In genomic region chr3:32154180-32154579, GRCh38 we compare ENCODE assay signal across 12 cellular contexts. TPM values are rescaled to one million over a fixed set of nuclear protein-coding genes. Genes with fewer than 3 reads are reported as not detected.
A peak's percentile ranks its signal among the peaks of the same experiment; 100 is the strongest.
DNase-seq lines count a peak whose midpoint lies in the region; ATAC-seq, FAIRE-seq and TF ChIP-seq lines count a peak whose summit lies in the region.
"Had no signal": no experiment of that assay in that cellular context is flagged by ENCODE, and none has a peak within 500 bp of the region (broad histone marks: within the 10 kb centered on the region; RNA-seq: fewer than 3 reads in every experiment).

No MANE protein-coding gene starts in this region.

- TF ChIP-seq CTCF in H1 (IDR thresholded peaks at IDR 0.05; ENCODE audit: control extremely low read depth in 1 of 3, insufficient read depth in 1 of 3, low read depth in 1 of 3, low read length in 3 of 3), result peak; percentile 50 to 71 (median 56)

- no peak overlapping the region for H3K18ac ChIP-seq in H1 (ENCODE audit: extremely low read depth, low read length)
- peak overlapping the region; percentile 11 for H3K18ac ChIP-seq in neuronal stem cell (ENCODE audit: low read length)

- no peaks in the 10 kb centered on the region for H3K79me1 ChIP-seq in H1 (ENCODE audit: low read depth, low read length)
- no peaks in the 10 kb centered on the region for H3K79me1 ChIP-seq in neuronal stem cell (ENCODE audit: low read depth, low read length)

- no peaks in the 10 kb centered on the region for H3K27me3 ChIP-seq in H1 (replicated peaks in 1 of 4; ENCODE audit: control insufficient read depth in 3 of 4, extremely low read depth in 1 of 4, insufficient read depth in 3 of 4, low read length in 3 of 4)
- H3K27me3 ChIP-seq in neuronal stem cell (ENCODE audit: control insufficient read depth in 3 of 3, insufficient read depth in 3 of 3, low read depth in 1 of 3, low read length in 3 of 3), result no peaks in the 10 kb centered on the region
- H3K27me3 ChIP-seq: thyroid gland had no signal

- H3K79me2 ChIP-seq in H1 (ENCODE audit: control insufficient read depth in 1 of 2, insufficient read depth in 2 of 2, low read length in 2 of 2), result no peaks in the 10 kb centered on the region

- peak; percentile 76 to 79 for TF ChIP-seq RAD21 in H1 (IDR thresholded peaks at IDR 0.05 in 1 of 2, conservative IDR thresholded peaks at IDR 0.05 in 1 of 2; ENCODE audit: low read depth in 2 of 2, low read length in 2 of 2)

- H2AFZ ChIP-seq in H1 (ENCODE audit: low read length), result no peak overlapping the region
- H2AFZ ChIP-seq in neuronal stem cell (ENCODE audit: low read length), result no peak overlapping the region

- H3K23ac ChIP-seq in H1 (ENCODE audit: insufficient read length) (no peak overlapping the region), neuronal stem cell (ENCODE audit: low read depth, low read length, poor library complexity) (no peak overlapping the region)

- H4K20me1 ChIP-seq in H1 (replicated peaks in 1 of 2; ENCODE audit: control insufficient read depth in 1 of 2, insufficient read depth in 2 of 2, low read length in 2 of 2), result no peaks in the 10 kb centered on the region

- 96% methylated on average over 3 of the region's 3 CpGs; no CpG with 5 or more reads in 1 of the 2 experiments for WGBS in H1 (ENCODE audit: extremely low coverage in 1 of 2, insufficient coverage in 1 of 2, insufficient read length in 1 of 2, insufficient replicate concordance in 2 of 2, low coverage in 1 of 2, low lambda C conversion rate in 2 of 2, missing lambda C conversion rate in 1 of 2), 2 experiments
- no CpG with 5 or more reads among the region's 3 CpGs for WGBS in neuronal stem cell (ENCODE audit: extremely low coverage in 2 of 2, insufficient read length in 2 of 2, insufficient replicate concordance in 1 of 2), 2 donors

- CTCF ChIA-PET in H1 (lab: Charles Lee; ENCODE audit: partially characterized antibody), result interaction anchor here (0.7 to 3.8 kb wide), 43 partner anchors 10 to 912 kb away, joined by 3 to 33 read pairs (median 4); no protein-coding TSS in a partner anchor

- H2BK5ac ChIP-seq in H1 (ENCODE audit: low read depth, low read length) (no peak overlapping the region), neuronal stem cell (ENCODE audit: low read length) (no peak overlapping the region)

- ATAC-seq in GM18873 (IDR thresholded peaks at IDR 0.05; ENCODE audit: low FRiP score, unreplicated experiment) (no peak), GM21381 (IDR thresholded peaks at IDR 0.05; ENCODE audit: unreplicated experiment) (no peak)

- H3K27ac ChIP-seq in H1 (ENCODE audit: low read depth, low read length) (no peak overlapping the region), neuronal stem cell (replicated peaks; ENCODE audit: low read length) (no peak overlapping the region)
- H3K27ac ChIP-seq: thyroid gland had no signal

- DNase-seq in DMS 273 (lab: John Stamatoyannopoulos, UW; ENCODE audit: unreplicated experiment), result peak; percentile 11
- no peak for DNase-seq in DMS 273 treated with DMSO at 0.1 percent for 48 hours (lab: John Stamatoyannopoulos, UW)
- peak; percentile 16 to 62 for DNase-seq in NCI-H2081 (lab: John Stamatoyannopoulos, UW)
- no peak for DNase-seq in H1 (ENCODE audit: low read depth in 1 of 2, low spot score in 2 of 2)
- no peak for DNase-seq in neuronal stem cell (ENCODE audit: low spot score)
- DNase-seq in HTR-8/SVneo (ENCODE audit: insufficient read length, low spot score), result no peak
- DNase-seq: NCI-H748 treated with DMSO at 0.1 percent for 48 hours; stimulated activated CD4-positive, alpha-beta T cell treated with anti-CD3 and anti-CD28 coated beads, Interleukin-4, amount 100 ng/mL, for 1 hour had no signal

- no peak for TF ChIP-seq EP300 in H1 (IDR thresholded peaks at IDR 0.05; ENCODE audit: borderline replicate concordance in 1 of 2, low read depth in 2 of 2, low read length in 2 of 2)

- H3K4me3 ChIP-seq in H1 (ENCODE audit: extremely low read depth in 1 of 4, insufficient read depth in 2 of 4, low read depth in 3 of 4, low read length in 4 of 4) (no peak overlapping the region), neuronal stem cell (ENCODE audit: low read length in 2 of 2) (no peak overlapping the region)
- H3K4me3 ChIP-seq: HAP-1, thyroid gland had no signal

- FAIRE-seq in H1 (lab: Jason Lieb, UNC), result peak; percentile 60
- no peak for FAIRE-seq in HTR-8/SVneo (lab: Jason Lieb, UNC)

- H4K8ac ChIP-seq in H1 (ENCODE audit: extremely low read depth, insufficient read depth, low read length), result no peak overlapping the region
- no peak overlapping the region for H4K8ac ChIP-seq in neuronal stem cell (ENCODE audit: low read depth, low read length)

- H4K91ac ChIP-seq in H1 (replicated peaks; ENCODE audit: insufficient read length, low read length) (peak overlapping the region; percentile 39), neuronal stem cell (ENCODE audit: low read depth, low read length, poor library complexity) (no peak overlapping the region)

- no peak overlapping the region for H2BK15ac ChIP-seq in H1 (ENCODE audit: low read length)
- H2BK15ac ChIP-seq in neuronal stem cell (ENCODE audit: low read length), result no peak overlapping the region

- no peak overlapping the region for H3K4me2 ChIP-seq in H1 (ENCODE audit: insufficient read depth in 1 of 2, low read depth in 2 of 2, low read length in 2 of 2)
- H3K4me2 ChIP-seq in neuronal stem cell (ENCODE audit: insufficient read depth, low read length, poor library complexity, severe bottlenecking), result no peak overlapping the region

- H3K4ac ChIP-seq in H1 (replicated peaks; ENCODE audit: insufficient read length, low read depth, low read length) (no peak overlapping the region), neuronal stem cell (ENCODE audit: low read length) (no peak overlapping the region)

- no peak overlapping the region for H4K5ac ChIP-seq in H1 (ENCODE audit: insufficient read length, low read depth, low read length)

- H3K9me3 ChIP-seq in H1 (ENCODE audit: insufficient read depth in 2 of 2, low read depth in 1 of 2, low read length in 1 of 2) (no peaks in the 10 kb centered on the region), neuronal stem cell (replicated peaks in 1 of 2; ENCODE audit: control insufficient read depth in 2 of 2, insufficient read depth in 1 of 2, low read depth in 1 of 2, low read length in 2 of 2) (no peaks in the 10 kb centered on the region)
- H3K9me3 ChIP-seq: HAP-1, thyroid gland had no signal

- H2BK20ac ChIP-seq in H1 (ENCODE audit: low read length), result no peak overlapping the region

- no peak overlapping the region for H3K9ac ChIP-seq in H1 (replicated peaks in 1 of 4; ENCODE audit: extremely low read depth in 1 of 4, low read depth in 3 of 4, low read length in 3 of 4)
- H3K9ac ChIP-seq in neuronal stem cell (ENCODE audit: low read depth, low read length, poor library complexity), result no peak overlapping the region

- H2BK12ac ChIP-seq in H1 (ENCODE audit: low read depth, low read length) (no peak overlapping the region), neuronal stem cell (ENCODE audit: low read length) (no peak overlapping the region)

- no peaks in the 10 kb centered on the region for H3K36me3 ChIP-seq in H1 (ENCODE audit: control insufficient read depth in 2 of 4, insufficient read depth in 4 of 4, low read length in 3 of 4)
- H3K36me3 ChIP-seq in neuronal stem cell (replicated peaks in 1 of 2; ENCODE audit: control insufficient read depth in 2 of 2, insufficient read depth in 2 of 2, low read length in 2 of 2), result no peaks in the 10 kb centered on the region
- H3K36me3 ChIP-seq: HAP-1 had no signal

- H3K56ac ChIP-seq in H1 (replicated peaks; ENCODE audit: insufficient read length, low read depth, low read length), result no peak overlapping the region

- H3K23me2 ChIP-seq in H1 (ENCODE audit: low read depth, low read length), result no peaks in the 10 kb centered on the region

- POLR2A ChIA-PET in H1 (lab: Charles Lee; ENCODE audit: partially characterized antibody), result interaction anchor here (0.6 kb wide), 1 partner anchor 317 kb away, joined by 4 read pairs; no protein-coding TSS in a partner anchor

- H3K14ac ChIP-seq in H1 (ENCODE audit: insufficient read length) (no peak overlapping the region), neuronal stem cell (ENCODE audit: low read length) (peak overlapping the region; percentile 4)

- H2BK120ac ChIP-seq in H1 (replicated peaks; ENCODE audit: low read depth, low read length) (no peak overlapping the region), neuronal stem cell (ENCODE audit: low read depth, low read length) (no peak overlapping the region)

- H3K4me1 ChIP-seq in H1 (replicated peaks in 1 of 4; ENCODE audit: control insufficient read depth in 3 of 4, insufficient read depth in 4 of 4, low read length in 3 of 4) (no peaks in the 10 kb centered on the region; a peak in 1 of 7 replicates), neuronal stem cell (ENCODE audit: control insufficient read depth in 2 of 2, insufficient read depth in 1 of 2, low read depth in 1 of 2, low read length in 2 of 2) (no peaks in the 10 kb centered on the region)
- H3K4me1 ChIP-seq: HAP-1 had no signal

- TF ChIP-seq POLR2A in H1 (IDR thresholded peaks at IDR 0.05; ENCODE audit: control extremely low read depth in 1 of 2, low read depth in 2 of 2, low read length in 2 of 2), result no peak

- no peak overlapping the region for H2AK5ac ChIP-seq in H1 (ENCODE audit: low read depth, low read length)
- H2AK5ac ChIP-seq in neuronal stem cell (ENCODE audit: low read depth, low read length), result no peak overlapping the region

TF ChIP-seq in H1, 55 proteins besides CTCF, POLR2A, EP300 and RAD21:
- TF ChIP-seq GABPA (IDR thresholded peaks at IDR 0.05; ENCODE audit: borderline replicate concordance, insufficient read depth, low read length) (no peak), CBX5 (IDR thresholded peaks at IDR 0.05; ENCODE audit: low read depth, low read length) (no peak), CEBPB (IDR thresholded peaks at IDR 0.05; ENCODE audit: low read depth, low read length) (no peak), EZH2 (IDR thresholded peaks at IDR 0.05; ENCODE audit: low read depth, low read length, severe bottlenecking) (no peak)

RNA-seq across cellular contexts. Expression of gene GPD1L, which starts 47.8 kb away (rescaled TPM):
- 7.9 and 8.4 TPM in 2 replicates for total RNA-seq in H1 (2021; fragmentation: NEBNext Ultra II Directional; extraction: Animal tissue kit (Norgen Biotek cat#: 25700))
- polyA plus RNA-seq in H1 (2011; rRNA removed), result 1.8 and 2.4 TPM in 2 replicates
- polyA plus RNA-seq in H1 (2011; cell fraction: cytosol; rRNA removed), result 3.1 TPM
- polyA plus RNA-seq in H1 (2011; cell fraction: nucleus; rRNA removed), result 2.6 TPM
- 2.7 to 4.9 TPM (median 4.1 TPM) in 4 replicates for polyA plus RNA-seq in H1 (2012, experiment 1 of 2)
- 0.60 TPM for polyA plus RNA-seq in H1 (2012, experiment 2 of 2)
- 3.0 TPM for polyA plus RNA-seq in H1 (2013, experiment 1 of 2)
- polyA plus RNA-seq in H1 (2013, experiment 2 of 2), result 3.2 TPM
- polyA minus RNA-seq in H1 (2011; rRNA and poly(A)+ RNA removed), result 4.1 and 4.3 TPM in 2 replicates
- polyA minus RNA-seq in H1 (2011; cell fraction: cytosol; rRNA and poly(A)+ RNA removed), result 6.3 TPM
- polyA minus RNA-seq in H1 (2011; cell fraction: nucleus; rRNA and poly(A)+ RNA removed), result 1.5 TPM
- polyA plus RNA-seq in neuronal stem cell (2013, experiment 1 of 2), result 1.7 TPM
- 1.8 TPM for polyA plus RNA-seq in neuronal stem cell (2013, experiment 2 of 2)

Comparison
In these comparisons a context has a peak if more than half of its experiments do, and no peak if none do; other contexts are left out.
1. DNase-seq: peak in DMS 273 (single experiment) and NCI-H2081 (2 of 2); none in DMS 273 treated with DMSO at 0.1 percent for 48 hours (single experiment), H1 (0 of 2), neuronal stem cell (single experiment) and HTR-8/SVneo (single experiment).